In the genomic region with DNA sequence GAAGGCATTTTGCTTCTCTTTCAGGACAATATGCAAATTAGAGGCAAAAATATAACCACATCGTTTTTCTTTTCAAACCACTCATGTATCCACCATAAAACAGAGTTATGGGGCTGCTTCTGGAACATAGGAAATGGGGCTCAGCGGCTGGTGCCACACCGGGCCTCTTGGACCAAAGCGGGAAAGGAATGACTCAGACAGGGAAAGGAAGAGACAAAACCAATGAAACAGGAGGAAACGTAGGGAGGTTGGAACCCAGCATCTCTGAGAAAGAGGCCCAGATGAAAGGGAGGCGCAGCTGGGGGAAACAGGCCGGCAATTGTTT, we compare ENCODE assay signal across 1 cellular context.
TF ChIP-seq lines count a peak whose summit lies in the region.

No MANE protein-coding gene starts in this region.

TF ChIP-seq in PFSK-1, 5 proteins besides CTCF, POLR2A, EP300 and RAD21 (continued from another document):
- TF ChIP-seq, protein P1, sequence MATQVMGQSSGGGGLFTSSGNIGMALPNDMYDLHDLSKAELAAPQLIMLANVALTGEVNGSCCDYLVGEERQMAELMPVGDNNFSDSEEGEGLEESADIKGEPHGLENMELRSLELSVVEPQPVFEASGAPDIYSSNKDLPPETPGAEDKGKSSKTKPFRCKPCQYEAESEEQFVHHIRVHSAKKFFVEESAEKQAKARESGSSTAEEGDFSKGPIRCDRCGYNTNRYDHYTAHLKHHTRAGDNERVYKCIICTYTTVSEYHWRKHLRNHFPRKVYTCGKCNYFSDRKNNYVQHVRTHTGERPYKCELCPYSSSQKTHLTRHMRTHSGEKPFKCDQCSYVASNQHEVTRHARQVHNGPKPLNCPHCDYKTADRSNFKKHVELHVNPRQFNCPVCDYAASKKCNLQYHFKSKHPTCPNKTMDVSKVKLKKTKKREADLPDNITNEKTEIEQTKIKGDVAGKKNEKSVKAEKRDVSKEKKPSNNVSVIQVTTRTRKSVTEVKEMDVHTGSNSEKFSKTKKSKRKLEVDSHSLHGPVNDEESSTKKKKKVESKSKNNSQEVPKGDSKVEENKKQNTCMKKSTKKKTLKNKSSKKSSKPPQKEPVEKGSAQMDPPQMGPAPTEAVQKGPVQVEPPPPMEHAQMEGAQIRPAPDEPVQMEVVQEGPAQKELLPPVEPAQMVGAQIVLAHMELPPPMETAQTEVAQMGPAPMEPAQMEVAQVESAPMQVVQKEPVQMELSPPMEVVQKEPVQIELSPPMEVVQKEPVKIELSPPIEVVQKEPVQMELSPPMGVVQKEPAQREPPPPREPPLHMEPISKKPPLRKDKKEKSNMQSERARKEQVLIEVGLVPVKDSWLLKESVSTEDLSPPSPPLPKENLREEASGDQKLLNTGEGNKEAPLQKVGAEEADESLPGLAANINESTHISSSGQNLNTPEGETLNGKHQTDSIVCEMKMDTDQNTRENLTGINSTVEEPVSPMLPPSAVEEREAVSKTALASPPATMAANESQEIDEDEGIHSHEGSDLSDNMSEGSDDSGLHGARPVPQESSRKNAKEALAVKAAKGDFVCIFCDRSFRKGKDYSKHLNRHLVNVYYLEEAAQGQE (IDR thresholded peaks at IDR 0.05; ENCODE audit: insufficient read depth in 1 of 2, low read depth in 2 of 2, low read length in 2 of 2): 0 out of 4 replicates have a peak, but pooled peaks of 1 of the 2 experiments have one; percentile 57
